Comparison of ENCODE assay signal across 13 cellular contexts in the genomic region with DNA sequence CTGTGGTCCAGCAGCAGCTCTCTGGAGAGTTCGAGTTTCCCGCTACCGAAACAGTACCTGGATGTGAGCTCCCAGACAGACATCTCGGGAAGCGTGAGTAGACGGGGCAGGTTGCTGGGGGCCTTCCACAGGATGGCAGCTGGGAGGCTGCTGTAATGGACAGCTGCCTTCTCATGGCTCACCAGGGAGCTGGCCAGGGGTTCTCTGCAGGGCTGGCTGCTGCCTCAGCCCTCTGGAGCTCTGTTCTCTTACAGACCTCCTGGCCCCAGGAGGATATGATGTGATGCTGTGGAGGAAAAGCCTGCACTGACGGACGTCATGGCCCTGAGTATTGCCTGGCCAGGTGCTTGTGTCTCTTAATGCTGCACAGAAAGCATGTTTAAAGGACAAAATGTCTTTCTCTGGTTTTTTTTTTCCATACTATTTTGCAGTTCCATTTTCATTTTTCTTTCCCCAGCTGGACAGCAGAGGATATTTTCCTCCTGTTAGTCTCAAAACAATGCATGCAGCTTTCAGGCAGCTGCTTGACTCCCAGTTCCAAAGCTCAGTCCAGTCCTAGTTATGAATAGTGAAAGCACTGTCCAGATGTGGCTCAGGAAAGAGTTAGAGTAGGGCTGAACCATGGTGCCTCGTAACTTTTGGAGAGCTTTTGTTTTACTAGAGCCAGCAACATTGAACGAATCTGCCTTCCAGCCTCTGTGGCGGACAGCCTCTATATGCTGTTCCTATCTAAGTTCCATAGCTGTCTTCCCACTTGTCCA.
DNase-seq lines count a peak whose midpoint lies in the region; ATAC-seq and TF ChIP-seq lines count a peak whose summit lies in the region.
"Had no signal": no experiment of that assay in that cellular context is flagged by ENCODE, and none has a peak within 500 bp of the region (broad histone marks: within the 10 kb centered on the region; RNA-seq: fewer than 3 reads in every experiment).

No MANE protein-coding gene starts in this region.

- H3K4me1 ChIP-seq in adipocyte (ENCODE audit: control insufficient read depth, insufficient read depth, low read length): peaks cover 32% of the 10 kb centered on the region
- peaks cover 23% of the 10 kb centered on the region for H3K4me1 ChIP-seq in cardiac muscle cell (ENCODE audit: low read depth)

- no peaks in the 10 kb centered on the region for H3K9me3 Mint-ChIP-seq in activated CD4-positive, alpha-beta memory T cell treated with anti-CD3 and anti-CD28 coated beads, Interleukin-2, amount 10 ng/mL, durations not matched to agents 7 days and 5 days
- H3K9me3 Mint-ChIP-seq in activated CD4-positive, alpha-beta memory T cell treated with anti-CD3 and anti-CD28 coated beads for 36 hours: no peaks in the 10 kb centered on the region
- H3K9me3 Mint-ChIP-seq: T-helper 1 cell treated with Interleukin-12 subunit alpha and Interleukin-12 subunit beta and Interleukin-4 antibody, amounts not matched to agents 30 μg/mL and 1 μg/mL, for 36 hours had no signal

- H3K36me3 Mint-ChIP-seq in activated CD4-positive, alpha-beta memory T cell treated with anti-CD3 and anti-CD28 coated beads, Interleukin-2, amount 10 ng/mL, durations not matched to agents 7 days and 5 days (ENCODE audit: low read depth): no peaks in the 10 kb centered on the region
- H3K36me3 Mint-ChIP-seq in activated CD4-positive, alpha-beta memory T cell treated with anti-CD3 and anti-CD28 coated beads for 36 hours: peaks cover 3% of the 10 kb centered on the region

- H3K4me3 Mint-ChIP-seq in activated CD4-positive, alpha-beta memory T cell treated with anti-CD3 and anti-CD28 coated beads, Interleukin-2, amount 10 ng/mL, durations not matched to agents 7 days and 5 days: peak overlapping the region; percentile 57
- no peak overlapping the region for H3K4me3 Mint-ChIP-seq in activated CD4-positive, alpha-beta memory T cell treated with anti-CD3 and anti-CD28 coated beads for 36 hours

- intact Hi-C loops in activated CD4-positive, alpha-beta memory T cell treated with anti-CD3 and anti-CD28 coated beads for 36 hours (cut with micrococcal nuclease): loop anchor here (5.0 kb wide), 1 partner anchor 121 kb away; no protein-coding TSS in a partner anchor

- H3K4me1 Mint-ChIP-seq in activated CD4-positive, alpha-beta memory T cell treated with anti-CD3 and anti-CD28 coated beads, Interleukin-2, amount 10 ng/mL, durations not matched to agents 7 days and 5 days: peaks cover 25% of the 10 kb centered on the region
- H3K4me1 Mint-ChIP-seq in activated CD4-positive, alpha-beta memory T cell treated with anti-CD3 and anti-CD28 coated beads for 36 hours (ENCODE audit: low read depth): peaks cover 23% of the 10 kb centered on the region

- POLR2A ChIA-PET in activated CD4-positive, alpha-beta memory T cell treated with anti-CD3 and anti-CD28 coated beads, Interleukin-2, amount 10 ng/mL, durations not matched to agents 7 days and 5 days (lab: Charles Lee): interaction anchor here (0.8 kb wide), 1 partner anchor 77 kb away, joined by 3 read pairs; the partner anchor contains the start of gene RARS1
- POLR2A ChIA-PET in activated CD4-positive, alpha-beta memory T cell treated with anti-CD3 and anti-CD28 coated beads for 36 hours (lab: Charles Lee): no interaction called here

- H3K27me3 Mint-ChIP-seq in activated CD4-positive, alpha-beta memory T cell treated with anti-CD3 and anti-CD28 coated beads, Interleukin-2, amount 10 ng/mL, durations not matched to agents 7 days and 5 days: peaks cover 35% of the 10 kb centered on the region
- peaks cover 6% of the 10 kb centered on the region for H3K27me3 Mint-ChIP-seq in activated CD4-positive, alpha-beta memory T cell treated with anti-CD3 and anti-CD28 coated beads for 36 hours

- H3K4me3 ChIP-seq in adipocyte (ENCODE audit: low read length): peak overlapping the region; percentile 63
- H3K4me3 ChIP-seq in cardiac muscle cell: no peak overlapping the region
- H3K4me3 ChIP-seq in skin epidermis: no peak overlapping the region
- H3K4me3 ChIP-seq: MG63 had no signal

- H3K9ac ChIP-seq in adipocyte (ENCODE audit: low read length): no peak overlapping the region

- H3K27ac Mint-ChIP-seq in activated CD4-positive, alpha-beta memory T cell treated with anti-CD3 and anti-CD28 coated beads, Interleukin-2, amount 10 ng/mL, durations not matched to agents 7 days and 5 days: no peak overlapping the region
- no peak overlapping the region for H3K27ac Mint-ChIP-seq in activated CD4-positive, alpha-beta memory T cell treated with anti-CD3 and anti-CD28 coated beads for 36 hours
- H3K27ac Mint-ChIP-seq: T-helper 1 cell treated with Interleukin-12 subunit alpha and Interleukin-12 subunit beta and Interleukin-4 antibody, amounts not matched to agents 30 μg/mL and 1 μg/mL, for 36 hours had no signal

- H3K36me3 ChIP-seq in adipocyte (ENCODE audit: control insufficient read depth, insufficient read depth, low read length, severe bottlenecking): no peaks in the 10 kb centered on the region
- no peaks in the 10 kb centered on the region for H3K36me3 ChIP-seq in cardiac muscle cell

- ATAC-seq in GM19035 (IDR thresholded peaks at IDR 0.05; ENCODE audit: unreplicated experiment) (no peak), GM19467 (IDR thresholded peaks at IDR 0.05; ENCODE audit: unreplicated experiment) (no peak)

- no peak for DNase-seq in activated CD4-positive, alpha-beta memory T cell treated with anti-CD3 and anti-CD28 coated beads, Interleukin-2, amount 10 ng/mL, durations not matched to agents 7 days and 5 days
- no peak for DNase-seq in activated CD4-positive, alpha-beta memory T cell treated with anti-CD3 and anti-CD28 coated beads for 36 hours
- DNase-seq in adipocyte (ENCODE audit: low read depth) (peak; percentile 10), cardiac muscle cell (ENCODE audit: low read depth in 1 of 2, low spot score in 1 of 2) (peak in 1 of 2 donors; percentile 60), NCI-H774 (lab: John Stamatoyannopoulos, UW) (no peak)
- DNase-seq: activated CD4-positive, alpha-beta T cell treated with anti-CD3 and anti-CD28 coated beads for 1 hour; HCEC 1CT had no signal

- no peaks in the 10 kb centered on the region for H3K9me3 ChIP-seq in adipocyte (ENCODE audit: control insufficient read depth, low read length)
- no peaks in the 10 kb centered on the region for H3K9me3 ChIP-seq in cardiac muscle cell (ENCODE audit: low read depth)
- H3K9me3 ChIP-seq: MG63 had no signal

- TF ChIP-seq CTCF in cardiac muscle cell (IDR thresholded peaks at IDR 0.05; ENCODE audit: low read depth, low read length): no peak

- H3K27ac ChIP-seq in cardiac muscle cell (peak overlapping the region; percentile 48), skin epidermis (peak overlapping the region in 14 of 21 experiments; percentile 16 to 73 (median 60))
- H3K27ac ChIP-seq: 22Rv1 had no signal

- H3K27me3 ChIP-seq in adipocyte (replicated peaks; ENCODE audit: control insufficient read depth, insufficient read depth, low read length) (no peaks in the 10 kb centered on the region), cardiac muscle cell (no peaks in the 10 kb centered on the region)
- H3K27me3 ChIP-seq: MG63 had no signal

- CTCF ChIA-PET in activated CD4-positive, alpha-beta memory T cell treated with anti-CD3 and anti-CD28 coated beads, Interleukin-2, amount 10 ng/mL, durations not matched to agents 7 days and 5 days (lab: Charles Lee): interaction anchor here (0.6 to 1.0 kb wide), 2 partner anchors 51 to 178 kb away, joined by 3 read pairs; no protein-coding TSS in a partner anchor
- CTCF ChIA-PET in activated CD4-positive, alpha-beta memory T cell treated with anti-CD3 and anti-CD28 coated beads for 36 hours (lab: Charles Lee): interaction anchor here (1.2 to 1.9 kb wide), 2 partner anchors 117 to 139 kb away, joined by 5 to 6 read pairs; partner anchors contain the start of gene WWC1
